In the genomic region with DNA sequence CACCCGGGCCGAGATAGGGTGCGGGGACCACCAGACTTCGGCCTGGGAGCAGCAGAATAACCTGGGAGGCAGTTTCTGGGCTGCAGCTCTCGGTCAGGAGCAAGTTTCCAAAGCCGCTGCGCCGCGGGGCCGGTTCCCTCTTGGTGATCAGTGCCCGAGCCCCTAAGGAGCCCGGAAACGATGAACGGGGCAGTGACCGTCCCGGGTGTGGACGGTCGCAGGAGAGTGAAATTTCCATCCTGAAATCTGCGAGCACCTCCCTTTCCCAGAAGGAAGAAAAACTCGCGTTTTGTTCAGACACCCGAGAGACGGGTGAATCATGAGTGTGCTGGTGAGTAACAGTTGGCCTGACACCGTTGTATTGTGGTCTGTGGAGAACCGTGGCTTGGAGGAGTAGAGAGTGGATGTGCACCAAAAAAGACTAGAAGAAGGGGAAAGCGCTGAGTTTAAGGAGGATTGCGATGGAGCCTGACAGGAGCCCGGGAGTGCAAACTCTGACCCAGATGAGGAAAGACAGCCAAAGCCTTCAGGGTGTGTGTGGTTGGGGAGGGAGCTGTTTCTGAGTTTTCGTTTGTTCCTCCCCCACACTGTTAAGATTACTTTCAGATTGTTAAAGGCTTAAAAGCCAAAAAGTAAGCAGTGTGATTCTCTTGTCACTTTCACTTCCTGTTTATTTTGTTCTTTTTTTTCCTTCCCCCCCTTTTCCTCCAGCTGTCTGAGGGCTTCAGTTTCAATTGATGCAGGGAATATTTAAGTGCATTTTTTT, we compare ENCODE assay signal across 8 cellular contexts. TPM values are rescaled to one million over a fixed set of nuclear protein-coding genes. Genes with fewer than 3 reads are reported as not detected.
DNase-seq lines count a peak whose midpoint lies in the region; ATAC-seq and TF ChIP-seq lines count a peak whose summit lies in the region.

No MANE protein-coding gene starts in this region.

- no peaks in the 10 kb centered on the region for H3K9me3 ChIP-seq in Loucy (ENCODE audit: insufficient read depth, low read depth, low read length)

- H3K9ac ChIP-seq in Loucy (ENCODE audit: low read depth, low read length, poor library complexity, severe bottlenecking) = peak overlapping the region; percentile 80

- H4K20me1 ChIP-seq in Loucy (ENCODE audit: insufficient read depth, low read length, poor library complexity, severe bottlenecking) = no peaks in the 10 kb centered on the region

- H3K4me1 ChIP-seq in Loucy (ENCODE audit: insufficient read depth, low read length, poor library complexity, severe bottlenecking) = peaks cover 22% of the 10 kb centered on the region

- H2AFZ ChIP-seq in Loucy (ENCODE audit: low read length) = peak overlapping the region; percentile 81

- CTCF ChIA-PET in WTC11 (lab: Charles Lee) = interaction anchor here (0.9 to 1.0 kb wide), 2 partner anchors 14 to 128 kb away, joined by 3 to 6 read pairs; a partner anchor contains a TSS

- peak overlapping the region; percentile 35 for H3K27ac Mint-ChIP-seq in WTC11

- no peak for TF ChIP-seq CTCF in GM12875 (IDR thresholded peaks at IDR 0.05; ENCODE audit: borderline replicate concordance, insufficient read depth, low read depth, low read length)
- no peak for TF ChIP-seq CTCF in Loucy (conservative IDR thresholded peaks at IDR 0.05; ENCODE audit: low read length)
- no peak for TF ChIP-seq CTCF in WTC11 (IDR thresholded peaks at IDR 0.05)

- H3K27ac ChIP-seq in layer of hippocampus (ENCODE audit: low read depth, low read length) = peak overlapping the region; percentile 33

- H3K4me3 Mint-ChIP-seq in WTC11 = peak overlapping the region; percentile 80

- H3K9me2 ChIP-seq in Loucy (replicated peaks; ENCODE audit: low read depth, low read length) = no peaks in the 10 kb centered on the region

- H3K4me3 ChIP-seq in GM12875 (ENCODE audit: low read depth, low read length) = peak overlapping the region; percentile 69
- peak overlapping the region; percentile 83 for H3K4me3 ChIP-seq in Loucy (ENCODE audit: low read length, poor library complexity, severe bottlenecking)

- POLR2A ChIA-PET in WTC11 (lab: Charles Lee) = interaction anchor here (0.6 to 1.4 kb wide), 6 partner anchors 69 to 330 kb away, joined by 3 to 5 read pairs (median 3); a partner anchor contains a TSS

- ATAC-seq in WTC11 = peak; percentile 33

- no peaks in the 10 kb centered on the region for H3F3A ChIP-seq in Loucy (ENCODE audit: low read depth)

- DNase-seq in HCEC 1CT = peak; percentile 59
- no peak for DNase-seq in WTC11 (ENCODE audit: low spot score)
- peak; percentile 4 for DNase-seq in cerebellum (ENCODE audit: low spot score)
- DNase-seq in stimulated activated CD4-positive, alpha-beta T cell treated with anti-CD3 and anti-CD28 coated beads, Interleukin-1b, Interleukin-23, amount 100 ng/mL, for 48 hours = peak; percentile 71
- DNase-seq in NCI-H2029 treated with DMSO at 0.1 percent for 48 hours (lab: John Stamatoyannopoulos, UW) = no peak

- peak overlapping the region; percentile 82 for H3K4me2 ChIP-seq in Loucy (ENCODE audit: low read depth, low read length, poor library complexity, severe bottlenecking)

- H3K36me3 Mint-ChIP-seq in WTC11 = peaks cover 6% of the 10 kb centered on the region; the same call in 1 of the 2 replicates

- H3K36me3 ChIP-seq in Loucy (ENCODE audit: insufficient read depth, low read length) = no peaks in the 10 kb centered on the region

- H3K27me3 ChIP-seq in Loucy (ENCODE audit: insufficient read depth, low read length, poor library complexity, severe bottlenecking) (no peaks in the 10 kb centered on the region), layer of hippocampus (ENCODE audit: control insufficient read depth, insufficient read depth, low read length) (no peaks in the 10 kb centered on the region)

- peaks cover 4% of the 10 kb centered on the region; the same call in 1 of the 2 replicates for H3K79me2 ChIP-seq in Loucy (ENCODE audit: insufficient read depth, low read length)

- H3K27me3 Mint-ChIP-seq in WTC11 (ENCODE audit: low read depth) = peaks cover 6% of the 10 kb centered on the region

- peaks cover 26% of the 10 kb centered on the region for H3K4me1 Mint-ChIP-seq in WTC11

- H3K9me3 Mint-ChIP-seq in WTC11 = peaks cover 8% of the 10 kb centered on the region

TF ChIP-seq in WTC11, 78 proteins besides CTCF, POLR2A, EP300 and RAD21 (continues in another document):
- TF ChIP-seq, protein P1, sequence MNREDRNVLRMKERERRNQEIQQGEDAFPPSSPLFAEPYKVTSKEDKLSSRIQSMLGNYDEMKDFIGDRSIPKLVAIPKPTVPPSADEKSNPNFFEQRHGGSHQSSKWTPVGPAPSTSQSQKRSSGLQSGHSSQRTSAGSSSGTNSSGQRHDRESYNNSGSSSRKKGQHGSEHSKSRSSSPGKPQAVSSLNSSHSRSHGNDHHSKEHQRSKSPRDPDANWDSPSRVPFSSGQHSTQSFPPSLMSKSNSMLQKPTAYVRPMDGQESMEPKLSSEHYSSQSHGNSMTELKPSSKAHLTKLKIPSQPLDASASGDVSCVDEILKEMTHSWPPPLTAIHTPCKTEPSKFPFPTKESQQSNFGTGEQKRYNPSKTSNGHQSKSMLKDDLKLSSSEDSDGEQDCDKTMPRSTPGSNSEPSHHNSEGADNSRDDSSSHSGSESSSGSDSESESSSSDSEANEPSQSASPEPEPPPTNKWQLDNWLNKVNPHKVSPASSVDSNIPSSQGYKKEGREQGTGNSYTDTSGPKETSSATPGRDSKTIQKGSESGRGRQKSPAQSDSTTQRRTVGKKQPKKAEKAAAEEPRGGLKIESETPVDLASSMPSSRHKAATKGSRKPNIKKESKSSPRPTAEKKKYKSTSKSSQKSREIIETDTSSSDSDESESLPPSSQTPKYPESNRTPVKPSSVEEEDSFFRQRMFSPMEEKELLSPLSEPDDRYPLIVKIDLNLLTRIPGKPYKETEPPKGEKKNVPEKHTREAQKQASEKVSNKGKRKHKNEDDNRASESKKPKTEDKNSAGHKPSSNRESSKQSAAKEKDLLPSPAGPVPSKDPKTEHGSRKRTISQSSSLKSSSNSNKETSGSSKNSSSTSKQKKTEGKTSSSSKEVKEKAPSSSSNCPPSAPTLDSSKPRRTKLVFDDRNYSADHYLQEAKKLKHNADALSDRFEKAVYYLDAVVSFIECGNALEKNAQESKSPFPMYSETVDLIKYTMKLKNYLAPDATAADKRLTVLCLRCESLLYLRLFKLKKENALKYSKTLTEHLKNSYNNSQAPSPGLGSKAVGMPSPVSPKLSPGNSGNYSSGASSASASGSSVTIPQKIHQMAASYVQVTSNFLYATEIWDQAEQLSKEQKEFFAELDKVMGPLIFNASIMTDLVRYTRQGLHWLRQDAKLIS (CRISPR knock-in tag; IDR thresholded peaks at IDR 0.05; ENCODE audit: borderline replicate concordance) = no peak
- TF ChIP-seq, protein P2, sequence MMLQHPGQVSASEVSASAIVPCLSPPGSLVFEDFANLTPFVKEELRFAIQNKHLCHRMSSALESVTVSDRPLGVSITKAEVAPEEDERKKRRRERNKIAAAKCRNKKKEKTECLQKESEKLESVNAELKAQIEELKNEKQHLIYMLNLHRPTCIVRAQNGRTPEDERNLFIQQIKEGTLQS (CRISPR knock-in tag; conservative IDR thresholded peaks at IDR 0.05) = no peak
- TF ChIP-seq OVOL2 (CRISPR knock-in tag; IDR thresholded peaks at IDR 0.05; ENCODE audit: borderline replicate concordance) = no peak
- no peak for TF ChIP-seq ZNF671 (CRISPR knock-in tag; IDR thresholded peaks at IDR 0.05)
- TF ChIP-seq IRF2 (CRISPR knock-in tag; IDR thresholded peaks at IDR 0.05; ENCODE audit: borderline replicate concordance, low read depth) = no peak
- no peak for TF ChIP-seq ZNF232 (CRISPR knock-in tag; IDR thresholded peaks at IDR 0.05)
- no peak for TF ChIP-seq SMAD3 (CRISPR knock-in tag; IDR thresholded peaks at IDR 0.05; ENCODE audit: borderline replicate concordance)
- no peak for TF ChIP-seq TP53 (CRISPR knock-in tag; IDR thresholded peaks at IDR 0.05)
- TF ChIP-seq, protein P3, sequence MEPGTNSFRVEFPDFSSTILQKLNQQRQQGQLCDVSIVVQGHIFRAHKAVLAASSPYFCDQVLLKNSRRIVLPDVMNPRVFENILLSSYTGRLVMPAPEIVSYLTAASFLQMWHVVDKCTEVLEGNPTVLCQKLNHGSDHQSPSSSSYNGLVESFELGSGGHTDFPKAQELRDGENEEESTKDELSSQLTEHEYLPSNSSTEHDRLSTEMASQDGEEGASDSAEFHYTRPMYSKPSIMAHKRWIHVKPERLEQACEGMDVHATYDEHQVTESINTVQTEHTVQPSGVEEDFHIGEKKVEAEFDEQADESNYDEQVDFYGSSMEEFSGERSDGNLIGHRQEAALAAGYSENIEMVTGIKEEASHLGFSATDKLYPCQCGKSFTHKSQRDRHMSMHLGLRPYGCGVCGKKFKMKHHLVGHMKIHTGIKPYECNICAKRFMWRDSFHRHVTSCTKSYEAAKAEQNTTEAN (CRISPR knock-in tag; IDR thresholded peaks at IDR 0.05) = no peak
- no peak for TF ChIP-seq ZNF219 (CRISPR knock-in tag; IDR thresholded peaks at IDR 0.05; ENCODE audit: borderline replicate concordance)
- TF ChIP-seq FOXP1 (CRISPR knock-in tag; IDR thresholded peaks at IDR 0.05; ENCODE audit: borderline replicate concordance) = no peak
- TF ChIP-seq, protein P4, sequence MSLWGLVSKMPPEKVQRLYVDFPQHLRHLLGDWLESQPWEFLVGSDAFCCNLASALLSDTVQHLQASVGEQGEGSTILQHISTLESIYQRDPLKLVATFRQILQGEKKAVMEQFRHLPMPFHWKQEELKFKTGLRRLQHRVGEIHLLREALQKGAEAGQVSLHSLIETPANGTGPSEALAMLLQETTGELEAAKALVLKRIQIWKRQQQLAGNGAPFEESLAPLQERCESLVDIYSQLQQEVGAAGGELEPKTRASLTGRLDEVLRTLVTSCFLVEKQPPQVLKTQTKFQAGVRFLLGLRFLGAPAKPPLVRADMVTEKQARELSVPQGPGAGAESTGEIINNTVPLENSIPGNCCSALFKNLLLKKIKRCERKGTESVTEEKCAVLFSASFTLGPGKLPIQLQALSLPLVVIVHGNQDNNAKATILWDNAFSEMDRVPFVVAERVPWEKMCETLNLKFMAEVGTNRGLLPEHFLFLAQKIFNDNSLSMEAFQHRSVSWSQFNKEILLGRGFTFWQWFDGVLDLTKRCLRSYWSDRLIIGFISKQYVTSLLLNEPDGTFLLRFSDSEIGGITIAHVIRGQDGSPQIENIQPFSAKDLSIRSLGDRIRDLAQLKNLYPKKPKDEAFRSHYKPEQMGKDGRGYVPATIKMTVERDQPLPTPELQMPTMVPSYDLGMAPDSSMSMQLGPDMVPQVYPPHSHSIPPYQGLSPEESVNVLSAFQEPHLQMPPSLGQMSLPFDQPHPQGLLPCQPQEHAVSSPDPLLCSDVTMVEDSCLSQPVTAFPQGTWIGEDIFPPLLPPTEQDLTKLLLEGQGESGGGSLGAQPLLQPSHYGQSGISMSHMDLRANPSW (CRISPR knock-in tag; conservative IDR thresholded peaks at IDR 0.05; ENCODE audit: low read depth) = no peak
- no peak for TF ChIP-seq RORB (CRISPR knock-in tag; IDR thresholded peaks at IDR 0.05)
- no peak for TF ChIP-seq MYBL2 (CRISPR knock-in tag; IDR thresholded peaks at IDR 0.05)

RNA-seq across cellular contexts. Expression of a gene that starts 0.8 kb away (rescaled TPM):
- 11.2 to 26.8 TPM (median 13.1 TPM) in 3 replicates for total RNA-seq in WTC11 (2021)
- total RNA-seq in cerebellum = 10.6 TPM

Comparison
In these comparisons a context has a peak if more than half of its experiments do, and no peak if none do; other contexts are left out.
1. DNase-seq: peak in HCEC 1CT (single experiment), cerebellum (single experiment) and stimulated activated CD4-positive, alpha-beta T cell treated with anti-CD3 and anti-CD28 coated beads, Interleukin-1b, Interleukin-23, amount 100 ng/mL, for 48 hours (single experiment); none in WTC11 (single experiment) and NCI-H2029 treated with DMSO at 0.1 percent for 48 hours (single experiment).